22 cellular contexts compared by ENCODE assay signal in genomic region chr11:94835571-94835970, GRCh38.
DNase-seq lines count a peak whose midpoint lies in the region; ATAC-seq, FAIRE-seq and TF ChIP-seq lines count a peak whose summit lies in the region.
"Had no signal": no experiment of that assay in that cellular context is flagged by ENCODE, and none has a peak within 500 bp of the region (broad histone marks: within the 10 kb centered on the region; RNA-seq: fewer than 3 reads in every experiment).

No MANE protein-coding gene starts in this region.

- H3K4me3 ChIP-seq in A549 (no peak overlapping the region), epithelial cell of esophagus (ENCODE audit: low read length) (no peak overlapping the region)
- H3K4me3 ChIP-seq: lower lobe of right lung, tibial nerve had no signal

- H3K4me2 ChIP-seq in A549 = peak overlapping the region; percentile 19; the same call in 1 of the 3 replicates

- TF ChIP-seq POLR2A in A549 (IDR thresholded peaks at IDR 0.05; ENCODE audit: low read length) = no peak

- TF ChIP-seq EP300 in A549 (IDR thresholded peaks at IDR 0.05) = no peak

- no peak for FAIRE-seq in A549 (lab: Jason Lieb, UNC)
- FAIRE-seq: A204.1 had no signal

- TF ChIP-seq CTCF in A549 (IDR thresholded peaks at IDR 0.05) (no peak), epithelial cell of esophagus (IDR thresholded peaks at IDR 0.05; ENCODE audit: insufficient read depth, low read depth, low read length, missing control alignments) (no peak), nephron progenitor cell (IDR thresholded peaks at IDR 0.05) (no peak)

- no peaks in the 10 kb centered on the region for H3K27me3 Mint-ChIP-seq in nephron progenitor cell (ENCODE audit: low read depth, poor library complexity)
- H3K27me3 Mint-ChIP-seq: activated naive CD8-positive, alpha-beta T cell treated with anti-CD3 and anti-CD28 coated beads, Interleukin-2, amount 10 ng/mL, durations not matched to agents 7 days and 5 days had no signal

- H3K27ac Mint-ChIP-seq in nephron progenitor cell = peak overlapping the region; percentile 32
- H3K27ac Mint-ChIP-seq: activated CD4-positive, alpha-beta memory T cell treated with anti-CD3 and anti-CD28 coated beads, Interleukin-2, amount 10 ng/mL, durations not matched to agents 7 days and 5 days; activated naive CD8-positive, alpha-beta T cell treated with anti-CD3 and anti-CD28 coated beads, Interleukin-2, amount 10 ng/mL, durations not matched to agents 7 days and 5 days had no signal

- peaks cover 23% of the 10 kb centered on the region for H3K4me1 ChIP-seq in A549

- H3K27ac ChIP-seq in A549 = no peak overlapping the region

- no peaks in the 10 kb centered on the region for H3K9me3 ChIP-seq in A549
- H3K9me3 ChIP-seq: lower lobe of right lung, tibial nerve had no signal

- 83% methylated on average over 2 of the region's 2 CpGs for WGBS in A549 (ENCODE audit: missing lambda C conversion rate)

- peaks cover 5% of the 10 kb centered on the region for H3K4me1 Mint-ChIP-seq in nephron progenitor cell
- H3K4me1 Mint-ChIP-seq: activated CD4-positive, alpha-beta memory T cell treated with anti-CD3 and anti-CD28 coated beads, Interleukin-2, amount 10 ng/mL, durations not matched to agents 7 days and 5 days; activated naive CD8-positive, alpha-beta T cell treated with anti-CD3 and anti-CD28 coated beads, Interleukin-2, amount 10 ng/mL, durations not matched to agents 7 days and 5 days; CD14-positive monocyte had no signal

- TF ChIP-seq RAD21 in A549 (conservative IDR thresholded peaks at IDR 0.05 in 1 of 2, IDR thresholded peaks at IDR 0.05 in 1 of 2) = no peak

- CTCF ChIA-PET in A549 (lab: Yijun Ruan, JAX) = interaction anchor here (1.9 kb wide), 1 partner anchor 10 kb away, joined by 5 read pairs; no protein-coding TSS in a partner anchor

- no peaks in the 10 kb centered on the region for H3K9me3 Mint-ChIP-seq in nephron progenitor cell
- H3K9me3 Mint-ChIP-seq: activated CD4-positive, alpha-beta memory T cell treated with anti-CD3 and anti-CD28 coated beads, Interleukin-2, amount 10 ng/mL, durations not matched to agents 7 days and 5 days; activated naive CD8-positive, alpha-beta T cell treated with anti-CD3 and anti-CD28 coated beads, Interleukin-2, amount 10 ng/mL, durations not matched to agents 7 days and 5 days; activated T-cell treated with anti-CD3 and anti-CD28 coated beads, Interleukin-2, amount 50 U/mL, for 4 hours; CD14-positive monocyte had no signal

- no peak for DNase-seq in A549 (ENCODE audit: low read depth in 1 of 2, low spot score in 1 of 2)
- peak; percentile 4 for DNase-seq in RPMI7951 (ENCODE audit: low read depth)
- DNase-seq in epithelial cell of esophagus (ENCODE audit: low read depth) = peak; percentile 27
- DNase-seq in nephron progenitor cell = no peak
- DNase-seq in amygdala (lab: John Stamatoyannopoulos, UW) = no peak
- DNase-seq: activated CD4-positive, alpha-beta memory T cell treated with anti-CD3 and anti-CD28 coated beads, Interleukin-2, amount 10 ng/mL, durations not matched to agents 7 days and 5 days; activated naive CD8-positive, alpha-beta T cell treated with anti-CD3 and anti-CD28 coated beads, Interleukin-2, amount 10 ng/mL, durations not matched to agents 7 days and 5 days; activated T-cell treated with anti-CD3 and anti-CD28 coated beads, Interleukin-2, amount 50 U/mL, for 4 hours; cerebellar nuclear complex; DMS153; GOT3; Kasumi-1; lower lobe of right lung; NCI-H1417; NCI-H774 had no signal

- H3K36me3 Mint-ChIP-seq in nephron progenitor cell (ENCODE audit: low read depth) = peaks cover 67% of the 10 kb centered on the region
- H3K36me3 Mint-ChIP-seq: activated naive CD8-positive, alpha-beta T cell treated with anti-CD3 and anti-CD28 coated beads, Interleukin-2, amount 10 ng/mL, durations not matched to agents 7 days and 5 days had no signal

- POLR2A ChIA-PET in A549 (lab: Yijun Ruan, JAX) = no interaction called here

- no peak overlapping the region for H3K4me3 Mint-ChIP-seq in nephron progenitor cell
- H3K4me3 Mint-ChIP-seq: activated CD4-positive, alpha-beta memory T cell treated with anti-CD3 and anti-CD28 coated beads, Interleukin-2, amount 10 ng/mL, durations not matched to agents 7 days and 5 days; activated naive CD8-positive, alpha-beta T cell treated with anti-CD3 and anti-CD28 coated beads, Interleukin-2, amount 10 ng/mL, durations not matched to agents 7 days and 5 days; activated T-cell treated with anti-CD3 and anti-CD28 coated beads, Interleukin-2, amount 50 U/mL, for 4 hours; CD14-positive monocyte had no signal

- no peak for ATAC-seq in A549
- ATAC-seq in GM18517 (IDR thresholded peaks at IDR 0.05; ENCODE audit: unreplicated experiment) = no peak
- ATAC-seq in HG03108 (IDR thresholded peaks at IDR 0.05; ENCODE audit: unreplicated experiment) = no peak
- no peak for ATAC-seq in HG02678 (IDR thresholded peaks at IDR 0.05; ENCODE audit: unreplicated experiment)
- ATAC-seq: activated T-cell treated with anti-CD3 and anti-CD28 coated beads, Interleukin-2, amount 50 U/mL, for 4 hours; lower lobe of right lung; Panc1 had no signal

TF ChIP-seq in A549, 52 proteins besides CTCF, POLR2A, EP300 and RAD21:
- no peak for TF ChIP-seq ELK1 (IDR thresholded peaks at IDR 0.05; ENCODE audit: low read depth, low read length)
- no peak for TF ChIP-seq EHMT2 (IDR thresholded peaks at IDR 0.05; ENCODE audit: low read depth)
- no peak for TF ChIP-seq ZFP36 (IDR thresholded peaks at IDR 0.05; ENCODE audit: borderline replicate concordance, partially characterized antibody)
- TF ChIP-seq, protein P1, sequence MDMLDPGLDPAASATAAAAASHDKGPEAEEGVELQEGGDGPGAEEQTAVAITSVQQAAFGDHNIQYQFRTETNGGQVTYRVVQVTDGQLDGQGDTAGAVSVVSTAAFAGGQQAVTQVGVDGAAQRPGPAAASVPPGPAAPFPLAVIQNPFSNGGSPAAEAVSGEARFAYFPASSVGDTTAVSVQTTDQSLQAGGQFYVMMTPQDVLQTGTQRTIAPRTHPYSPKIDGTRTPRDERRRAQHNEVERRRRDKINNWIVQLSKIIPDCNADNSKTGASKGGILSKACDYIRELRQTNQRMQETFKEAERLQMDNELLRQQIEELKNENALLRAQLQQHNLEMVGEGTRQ (IDR thresholded peaks at IDR 0.05) = no peak
- TF ChIP-seq NFE2L2 (conservative IDR thresholded peaks at IDR 0.05; ENCODE audit: low read length) = 0 out of 2 replicates have a peak, but pooled peaks have one; percentile 19
- TF ChIP-seq NPAS2 (CRISPR knock-in tag; IDR thresholded peaks at IDR 0.05; ENCODE audit: borderline replicate concordance) = no peak
- no peak for TF ChIP-seq FOSL2 (IDR thresholded peaks at IDR 0.05)
- TF ChIP-seq FOSL2 (CRISPR knock-in tag; IDR thresholded peaks at IDR 0.05) = peak; percentile 62
- TF ChIP-seq MAZ (IDR thresholded peaks at IDR 0.05; ENCODE audit: borderline replicate concordance, low read depth, low read length) = no peak
- TF ChIP-seq RNF2 (IDR thresholded peaks at IDR 0.05; ENCODE audit: borderline replicate concordance, low read depth) = no peak
- no peak for TF ChIP-seq RFX5 (IDR thresholded peaks at IDR 0.05)
- TF ChIP-seq TFCP2L1 (CRISPR knock-in tag; IDR thresholded peaks at IDR 0.05) = no peak

Comparison
In these comparisons a context has a peak if more than half of its experiments do, and no peak if none do; other contexts are left out.
1. DNase-seq: peak in RPMI7951 (single experiment) and epithelial cell of esophagus (single experiment); none in A549 (0 of 2), nephron progenitor cell (single experiment) and amygdala (0 of 56).